1 cellular context compared by ENCODE assay signal in the genomic region with DNA sequence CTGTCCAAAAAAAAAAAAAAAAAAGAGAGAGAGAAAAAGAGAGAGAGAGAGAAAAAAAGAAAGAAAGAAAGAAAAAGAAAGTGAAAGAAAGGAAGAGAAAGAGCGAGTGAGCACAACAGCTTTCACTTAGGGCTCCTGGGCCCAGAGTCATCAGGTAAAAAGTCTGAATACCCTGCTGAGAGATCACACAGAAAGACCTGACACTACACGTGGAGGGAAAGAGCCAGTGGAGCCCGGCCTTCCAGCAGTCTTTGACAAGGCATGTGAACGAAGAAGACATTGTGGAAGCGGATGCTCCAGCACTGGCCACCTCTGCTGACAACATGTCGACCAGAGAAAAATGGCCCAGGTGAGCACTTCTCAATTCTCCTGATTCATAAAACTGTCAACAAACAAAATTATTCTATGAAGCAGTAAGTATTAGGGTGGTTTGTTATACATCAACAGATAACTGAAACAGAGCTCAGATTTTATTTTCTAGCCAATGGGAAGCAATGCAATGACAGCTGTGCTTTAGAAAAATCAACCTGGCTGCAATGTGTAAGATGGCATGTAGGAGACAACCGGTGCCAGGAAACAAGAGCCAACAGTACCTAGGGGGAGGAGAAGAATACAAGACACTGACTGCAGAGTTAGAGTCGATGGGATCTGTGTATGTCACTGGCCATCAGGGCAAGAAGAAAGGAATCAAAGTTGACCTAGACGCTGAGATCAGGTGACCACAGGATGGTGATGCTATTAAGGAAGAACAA.
TF ChIP-seq lines count a peak whose summit lies in the region.

No MANE protein-coding gene starts in this region.

TF ChIP-seq in WTC11, 78 proteins besides CTCF, POLR2A, EP300 and RAD21 (continued from another document):
- TF ChIP-seq, protein P1, sequence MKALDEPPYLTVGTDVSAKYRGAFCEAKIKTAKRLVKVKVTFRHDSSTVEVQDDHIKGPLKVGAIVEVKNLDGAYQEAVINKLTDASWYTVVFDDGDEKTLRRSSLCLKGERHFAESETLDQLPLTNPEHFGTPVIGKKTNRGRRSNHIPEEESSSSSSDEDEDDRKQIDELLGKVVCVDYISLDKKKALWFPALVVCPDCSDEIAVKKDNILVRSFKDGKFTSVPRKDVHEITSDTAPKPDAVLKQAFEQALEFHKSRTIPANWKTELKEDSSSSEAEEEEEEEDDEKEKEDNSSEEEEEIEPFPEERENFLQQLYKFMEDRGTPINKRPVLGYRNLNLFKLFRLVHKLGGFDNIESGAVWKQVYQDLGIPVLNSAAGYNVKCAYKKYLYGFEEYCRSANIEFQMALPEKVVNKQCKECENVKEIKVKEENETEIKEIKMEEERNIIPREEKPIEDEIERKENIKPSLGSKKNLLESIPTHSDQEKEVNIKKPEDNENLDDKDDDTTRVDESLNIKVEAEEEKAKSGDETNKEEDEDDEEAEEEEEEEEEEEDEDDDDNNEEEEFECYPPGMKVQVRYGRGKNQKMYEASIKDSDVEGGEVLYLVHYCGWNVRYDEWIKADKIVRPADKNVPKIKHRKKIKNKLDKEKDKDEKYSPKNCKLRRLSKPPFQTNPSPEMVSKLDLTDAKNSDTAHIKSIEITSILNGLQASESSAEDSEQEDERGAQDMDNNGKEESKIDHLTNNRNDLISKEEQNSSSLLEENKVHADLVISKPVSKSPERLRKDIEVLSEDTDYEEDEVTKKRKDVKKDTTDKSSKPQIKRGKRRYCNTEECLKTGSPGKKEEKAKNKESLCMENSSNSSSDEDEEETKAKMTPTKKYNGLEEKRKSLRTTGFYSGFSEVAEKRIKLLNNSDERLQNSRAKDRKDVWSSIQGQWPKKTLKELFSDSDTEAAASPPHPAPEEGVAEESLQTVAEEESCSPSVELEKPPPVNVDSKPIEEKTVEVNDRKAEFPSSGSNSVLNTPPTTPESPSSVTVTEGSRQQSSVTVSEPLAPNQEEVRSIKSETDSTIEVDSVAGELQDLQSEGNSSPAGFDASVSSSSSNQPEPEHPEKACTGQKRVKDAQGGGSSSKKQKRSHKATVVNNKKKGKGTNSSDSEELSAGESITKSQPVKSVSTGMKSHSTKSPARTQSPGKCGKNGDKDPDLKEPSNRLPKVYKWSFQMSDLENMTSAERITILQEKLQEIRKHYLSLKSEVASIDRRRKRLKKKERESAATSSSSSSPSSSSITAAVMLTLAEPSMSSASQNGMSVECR (CRISPR knock-in tag; IDR thresholded peaks at IDR 0.05; ENCODE audit: borderline replicate concordance): no peak
- TF ChIP-seq OVOL2 (CRISPR knock-in tag; IDR thresholded peaks at IDR 0.05; ENCODE audit: borderline replicate concordance) (no peak), ELF4 (CRISPR knock-in tag; IDR thresholded peaks at IDR 0.05; ENCODE audit: low read depth) (no peak), ESRRA (CRISPR knock-in tag; IDR thresholded peaks at IDR 0.05; ENCODE audit: borderline replicate concordance) (no peak), ZNF232 (CRISPR knock-in tag; IDR thresholded peaks at IDR 0.05) (no peak)
- TF ChIP-seq, protein P2, sequence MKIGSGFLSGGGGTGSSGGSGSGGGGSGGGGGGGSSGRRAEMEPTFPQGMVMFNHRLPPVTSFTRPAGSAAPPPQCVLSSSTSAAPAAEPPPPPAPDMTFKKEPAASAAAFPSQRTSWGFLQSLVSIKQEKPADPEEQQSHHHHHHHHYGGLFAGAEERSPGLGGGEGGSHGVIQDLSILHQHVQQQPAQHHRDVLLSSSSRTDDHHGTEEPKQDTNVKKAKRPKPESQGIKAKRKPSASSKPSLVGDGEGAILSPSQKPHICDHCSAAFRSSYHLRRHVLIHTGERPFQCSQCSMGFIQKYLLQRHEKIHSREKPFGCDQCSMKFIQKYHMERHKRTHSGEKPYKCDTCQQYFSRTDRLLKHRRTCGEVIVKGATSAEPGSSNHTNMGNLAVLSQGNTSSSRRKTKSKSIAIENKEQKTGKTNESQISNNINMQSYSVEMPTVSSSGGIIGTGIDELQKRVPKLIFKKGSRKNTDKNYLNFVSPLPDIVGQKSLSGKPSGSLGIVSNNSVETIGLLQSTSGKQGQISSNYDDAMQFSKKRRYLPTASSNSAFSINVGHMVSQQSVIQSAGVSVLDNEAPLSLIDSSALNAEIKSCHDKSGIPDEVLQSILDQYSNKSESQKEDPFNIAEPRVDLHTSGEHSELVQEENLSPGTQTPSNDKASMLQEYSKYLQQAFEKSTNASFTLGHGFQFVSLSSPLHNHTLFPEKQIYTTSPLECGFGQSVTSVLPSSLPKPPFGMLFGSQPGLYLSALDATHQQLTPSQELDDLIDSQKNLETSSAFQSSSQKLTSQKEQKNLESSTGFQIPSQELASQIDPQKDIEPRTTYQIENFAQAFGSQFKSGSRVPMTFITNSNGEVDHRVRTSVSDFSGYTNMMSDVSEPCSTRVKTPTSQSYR (CRISPR knock-in tag; IDR thresholded peaks at IDR 0.05): no peak
- TF ChIP-seq, protein P3, sequence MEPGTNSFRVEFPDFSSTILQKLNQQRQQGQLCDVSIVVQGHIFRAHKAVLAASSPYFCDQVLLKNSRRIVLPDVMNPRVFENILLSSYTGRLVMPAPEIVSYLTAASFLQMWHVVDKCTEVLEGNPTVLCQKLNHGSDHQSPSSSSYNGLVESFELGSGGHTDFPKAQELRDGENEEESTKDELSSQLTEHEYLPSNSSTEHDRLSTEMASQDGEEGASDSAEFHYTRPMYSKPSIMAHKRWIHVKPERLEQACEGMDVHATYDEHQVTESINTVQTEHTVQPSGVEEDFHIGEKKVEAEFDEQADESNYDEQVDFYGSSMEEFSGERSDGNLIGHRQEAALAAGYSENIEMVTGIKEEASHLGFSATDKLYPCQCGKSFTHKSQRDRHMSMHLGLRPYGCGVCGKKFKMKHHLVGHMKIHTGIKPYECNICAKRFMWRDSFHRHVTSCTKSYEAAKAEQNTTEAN (CRISPR knock-in tag; IDR thresholded peaks at IDR 0.05): no peak
